In the genomic region with DNA sequence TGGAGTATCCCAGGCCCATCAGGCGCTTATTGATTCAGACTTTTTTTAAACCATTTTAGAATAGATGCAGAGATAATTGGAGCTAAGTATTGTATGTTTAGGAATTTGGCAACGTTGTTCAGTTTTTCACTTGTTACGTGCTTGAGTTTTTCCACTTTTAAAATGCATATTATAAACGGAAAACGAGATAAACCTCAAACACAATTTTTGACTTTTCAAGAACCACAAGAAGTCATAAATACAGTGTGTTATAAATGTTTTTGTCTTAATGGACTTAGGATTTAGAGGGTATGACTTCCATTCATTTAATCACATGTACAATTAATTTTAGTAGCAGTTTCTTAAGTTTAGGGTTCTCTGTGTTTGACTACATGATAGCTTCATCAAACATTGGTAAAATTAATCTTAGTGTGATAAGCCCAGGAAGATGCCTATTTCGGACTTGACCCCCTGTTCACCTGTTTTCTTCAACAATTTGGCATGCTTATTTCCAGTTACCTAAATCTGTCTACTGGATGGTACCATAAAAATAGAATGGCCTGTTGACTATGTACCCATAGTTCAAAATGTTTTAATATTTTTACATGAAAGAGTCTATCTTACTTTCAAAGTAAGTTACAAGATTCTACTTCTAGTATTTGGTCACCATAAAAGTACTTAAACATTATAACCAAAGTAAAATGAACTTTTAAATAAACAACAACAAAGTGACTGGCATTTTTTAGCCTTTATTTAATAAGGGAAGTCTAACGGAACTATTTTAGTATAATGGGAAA, we compare ENCODE assay signal across 8 cellular contexts. TPM values are rescaled to one million over a fixed set of nuclear protein-coding genes. Genes with fewer than 3 reads are reported as not detected.
A peak's percentile ranks its signal among the peaks of the same experiment; 100 is the strongest.
DNase-seq lines count a peak whose midpoint lies in the region; ATAC-seq, FAIRE-seq and TF ChIP-seq lines count a peak whose summit lies in the region.

No MANE protein-coding gene starts in this region.

- H3K9me3 Mint-ChIP-seq in T-helper 2 cell treated with Interferon-gamma antibody and Interleukin-4, amounts not matched to agents 5 μg/mL and 100 μg/mL, for 36 hours: no peaks in the 10 kb centered on the region
- H3K9me3 Mint-ChIP-seq in activated naive CD4-positive, alpha-beta T cell treated with anti-CD3 and anti-CD28 coated beads, Interleukin-2, amount 50 U/mL, for 72 hours: no peaks in the 10 kb centered on the region

- no peak for DNase-seq in T-helper 2 cell treated with Interferon-gamma antibody and Interleukin-4, amounts not matched to agents 5 μg/mL and 100 μg/mL, for 36 hours (ENCODE audit: low spot score)
- DNase-seq in T-helper 2 cell (no peak), kidney (no peak)
- DNase-seq in activated naive CD4-positive, alpha-beta T cell treated with anti-CD3 and anti-CD28 coated beads, Interleukin-2, amount 50 U/mL, for 72 hours (ENCODE audit: low spot score in 2 of 2): no peak

- H3K27ac Mint-ChIP-seq in T-helper 2 cell treated with Interferon-gamma antibody and Interleukin-4, amounts not matched to agents 5 μg/mL and 100 μg/mL, for 36 hours: no peak overlapping the region
- H3K27ac Mint-ChIP-seq in activated naive CD4-positive, alpha-beta T cell treated with anti-CD3 and anti-CD28 coated beads, Interleukin-2, amount 50 U/mL, for 72 hours: no peak overlapping the region

- H3K4me1 ChIP-seq in kidney (ENCODE audit: control insufficient read depth in 1 of 2, insufficient read depth in 1 of 2, low read depth in 1 of 2, low read length in 2 of 2): no peaks in the 10 kb centered on the region
- H3K4me1 ChIP-seq in stomach smooth muscle (ENCODE audit: control insufficient read depth, insufficient read depth, low read length): peaks cover 6% of the 10 kb centered on the region

- FAIRE-seq in kidney (lab: Jason Lieb, UNC): peak; percentile 30

- TF ChIP-seq CTCF in kidney (IDR thresholded peaks at IDR 0.05; ENCODE audit: borderline replicate concordance, extremely low read depth, insufficient read depth): no peak

- H3K9ac ChIP-seq in kidney (ENCODE audit: low read length in 2 of 2) (peak overlapping the region in 1 of 2 donors; percentile 82), stomach smooth muscle (ENCODE audit: low read length in 2 of 2) (peak overlapping the region; percentile 71 to 78)

- H3K27me3 Mint-ChIP-seq in T-helper 2 cell treated with Interferon-gamma antibody and Interleukin-4, amounts not matched to agents 5 μg/mL and 100 μg/mL, for 36 hours (ENCODE audit: low read depth): peaks cover 48% of the 10 kb centered on the region

- H3K36me3 ChIP-seq in kidney (ENCODE audit: control insufficient read depth in 1 of 2, insufficient read depth in 2 of 2, low read length in 2 of 2) (no peaks in the 10 kb centered on the region), stomach smooth muscle (ENCODE audit: control insufficient read depth in 2 of 2, insufficient read depth in 2 of 2, low read length in 2 of 2) (no peaks in the 10 kb centered on the region)

- H3K27me3 ChIP-seq in stomach smooth muscle (ENCODE audit: control insufficient read depth in 1 of 2, insufficient read depth in 2 of 2, low read length in 2 of 2): no peaks in the 10 kb centered on the region

- intact Hi-C loops in kidney (cut with DNase I): no loop called here

- H3K4me3 ChIP-seq in kidney (ENCODE audit: low read length in 2 of 2): peak overlapping the region; percentile 71 to 82
- peak overlapping the region; percentile 74 to 81 for H3K4me3 ChIP-seq in stomach smooth muscle (ENCODE audit: low read length in 2 of 2)

- peaks cover 14% of the 10 kb centered on the region for H3K4me1 Mint-ChIP-seq in T-helper 2 cell treated with Interferon-gamma antibody and Interleukin-4, amounts not matched to agents 5 μg/mL and 100 μg/mL, for 36 hours (ENCODE audit: low read depth)

- peaks cover 3% of the 10 kb centered on the region for H3K36me3 Mint-ChIP-seq in T-helper 2 cell treated with Interferon-gamma antibody and Interleukin-4, amounts not matched to agents 5 μg/mL and 100 μg/mL, for 36 hours (ENCODE audit: low read depth)
- peaks cover 0 to 10% of the 10 kb centered on the region in 2 donors for H3K36me3 Mint-ChIP-seq in activated naive CD4-positive, alpha-beta T cell treated with anti-CD3 and anti-CD28 coated beads, Interleukin-2, amount 50 U/mL, for 72 hours

- no peak for ATAC-seq in GM21825 (IDR thresholded peaks at IDR 0.05; ENCODE audit: unreplicated experiment)
- no peak for ATAC-seq in GM18907 (IDR thresholded peaks at IDR 0.05; ENCODE audit: unreplicated experiment)
- ATAC-seq in activated naive CD4-positive, alpha-beta T cell treated with anti-CD3 and anti-CD28 coated beads, Interleukin-2, amount 50 U/mL, for 72 hours: no peak

- no peaks in the 10 kb centered on the region for H3K9me3 ChIP-seq in kidney (ENCODE audit: control insufficient read depth in 1 of 2, low read length in 2 of 2)
- no peaks in the 10 kb centered on the region for H3K9me3 ChIP-seq in stomach smooth muscle (ENCODE audit: control insufficient read depth in 2 of 2, low read length in 2 of 2)

- H3K4me3 Mint-ChIP-seq in T-helper 2 cell treated with Interferon-gamma antibody and Interleukin-4, amounts not matched to agents 5 μg/mL and 100 μg/mL, for 36 hours: peak overlapping the region; percentile 85

- H3K27ac ChIP-seq in angular gyrus (ENCODE audit: low read depth, low read length) (peak overlapping the region; percentile 88), kidney (ENCODE audit: low read depth in 2 of 2, low read length in 2 of 2) (peak overlapping the region in 1 of 2 donors; percentile 79), stomach smooth muscle (ENCODE audit: low read length) (peak overlapping the region; percentile 86)

RNA-seq across cellular contexts. Expression of gene ZC3H12C, which starts 1.3 kb away (rescaled TPM):
- total RNA-seq in kidney: 14.3 TPM
- polyA plus RNA-seq in kidney (ENCODE audit: insufficient read depth, low read depth, low replicate concordance): 2.3 TPM
- under 1 TPM; 0.02 to 0.54 TPM for total RNA-seq in activated naive CD4-positive, alpha-beta T cell treated with anti-CD3 and anti-CD28 coated beads, Interleukin-2, amount 50 U/mL, for 72 hours
